ENCODE assay signal across 9 cellular contexts in genomic region chr13:19984430-19985218, GRCh38. TPM values are rescaled to one million over a fixed set of nuclear protein-coding genes. Genes with fewer than 3 reads are reported as not detected.
A peak's percentile ranks its signal among the peaks of the same experiment; 100 is the strongest.
DNase-seq lines count a peak whose midpoint lies in the region; ATAC-seq and TF ChIP-seq lines count a peak whose summit lies in the region.
"Had no signal": no experiment of that assay in that cellular context is flagged by ENCODE, and none has a peak within 500 bp of the region (broad histone marks: within the 10 kb centered on the region; RNA-seq: fewer than 3 reads in every experiment).

No MANE protein-coding gene starts in this region.

- intact Hi-C loops in esophagus muscularis mucosa (cut with DNase I): no loop called here

- ATAC-seq in GM18502 (IDR thresholded peaks at IDR 0.05; ENCODE audit: poor library complexity, unreplicated experiment) (peak; percentile 83), HG03103 (IDR thresholded peaks at IDR 0.05; ENCODE audit: low read depth, unreplicated experiment) (peak; percentile 75), HG03039 (IDR thresholded peaks at IDR 0.05; ENCODE audit: unreplicated experiment) (no peak)

- no peak for TF ChIP-seq POLR2A in esophagus muscularis mucosa (IDR thresholded peaks at IDR 0.05; ENCODE audit: low read depth)

- H2AFZ ChIP-seq in osteoblast (ENCODE audit: low read length): no peak overlapping the region

- H3K4me2 ChIP-seq in osteoblast (ENCODE audit: insufficient read depth, low read length): no peak overlapping the region

- H3K27me3 ChIP-seq in BJ (ENCODE audit: control insufficient read depth, insufficient read depth, low read length) (no peaks in the 10 kb centered on the region), esophagus muscularis mucosa (no peaks in the 10 kb centered on the region), osteoblast (ENCODE audit: insufficient read depth, low read length) (no peaks in the 10 kb centered on the region)
- H3K27me3 ChIP-seq: SJCRH30 had no signal

- H3K79me2 ChIP-seq in osteoblast (ENCODE audit: insufficient read depth, low read length): peaks cover 73% of the 10 kb centered on the region

- H3K36me3 ChIP-seq in BJ (ENCODE audit: control insufficient read depth, insufficient read depth, low read length) (peaks cover 1% of the 10 kb centered on the region), esophagus muscularis mucosa (peaks cover 0 to 13% (median 4%) of the 10 kb centered on the region in 4 donors), osteoblast (ENCODE audit: insufficient read depth, low read length) (no peaks in the 10 kb centered on the region)

- peaks cover 16 to 41% (median 22%) of the 10 kb centered on the region in 4 donors for H3K4me1 ChIP-seq in esophagus muscularis mucosa
- peaks cover 4% of the 10 kb centered on the region for H3K4me1 ChIP-seq in osteoblast (ENCODE audit: insufficient read depth, low read length)

- H3K27ac ChIP-seq in esophagus muscularis mucosa (replicated peaks in 1 of 4): no peak overlapping the region
- peak overlapping the region; percentile 8 for H3K27ac ChIP-seq in osteoblast (ENCODE audit: low read depth, low read length)
- H3K27ac ChIP-seq: SJCRH30 had no signal

- H3K4me3 ChIP-seq in BJ (ENCODE audit: low read depth, low read length): no peak overlapping the region
- H3K4me3 ChIP-seq in esophagus muscularis mucosa: no peak overlapping the region
- no peak overlapping the region for H3K4me3 ChIP-seq in osteoblast (ENCODE audit: insufficient read depth, low read length)
- H3K4me3 ChIP-seq: SJCRH30 had no signal

- POLR2A ChIA-PET in BJ (lab: Charles Lee): no interaction called here

- no peak for TF ChIP-seq EP300 in esophagus muscularis mucosa (IDR thresholded peaks at IDR 0.05)

- DNase-seq in BJ (ENCODE audit: low read depth) (no peak), RKO (ENCODE audit: low spot score) (peak; percentile 64), esophagus muscularis mucosa (ENCODE audit: extremely low spot score) (no peak), osteoblast (ENCODE audit: insufficient read length, low spot score, missing footprints) (peak; percentile 84), cortex of kidney (lab: John Stamatoyannopoulos, UW) (no peak)

- H3K9me3 ChIP-seq in esophagus muscularis mucosa (no peaks in the 10 kb centered on the region), osteoblast (ENCODE audit: low read depth, low read length) (no peaks in the 10 kb centered on the region)
- H3K9me3 ChIP-seq: SJCRH30 had no signal

- H4K20me1 ChIP-seq in osteoblast (ENCODE audit: insufficient read depth, low read length): peaks cover 20% of the 10 kb centered on the region

- WGBS in esophagus muscularis mucosa: 74% methylated on average over 5 of the region's 5 CpGs

- TF ChIP-seq CTCF in BJ (IDR thresholded peaks at IDR 0.05; ENCODE audit: insufficient read depth, low read depth, low read length) (peak; percentile 78), esophagus muscularis mucosa (IDR thresholded peaks at IDR 0.05) (peak; percentile 38 to 66 (median 56)), osteoblast (IDR thresholded peaks at IDR 0.05; ENCODE audit: extremely low read depth, low read depth, low read length) (peak; percentile 67)

- CTCF ChIA-PET in BJ (lab: Yijun Ruan, JAX): interaction anchor here (1.0 to 5.2 kb wide), 20 partner anchors 8 to 186 kb away, joined by 3 to 35 read pairs (median 4); partner anchors contain the start of gene GJA3

RNA-seq across cellular contexts. Expression of gene ZMYM2, which starts 26.1 kb away (rescaled TPM):
- 11.6 and 29.5 TPM in 2 replicates for polyA plus RNA-seq in BJ (2011; rRNA removed)
- polyA minus RNA-seq in BJ (2011; rRNA and poly(A)+ RNA removed): 22.2 and 23.1 TPM in 2 replicates
- total RNA-seq in esophagus muscularis mucosa (10 to 100 TPM; 36.8 to 49.4 (median 45.5) TPM), osteoblast (65.5 and 66.6 TPM in 2 replicates)

Comparison
In these comparisons a context has a peak if more than half of its experiments do, and no peak if none do; other contexts are left out.
1. DNase-seq: peak in RKO (single experiment) and osteoblast (single experiment); none in BJ (single experiment), esophagus muscularis mucosa (single experiment) and cortex of kidney (single experiment).
2. Peak in every context shown above with its lines, with median percentiles within 50 percentile points of each other: CTCF ChIP-seq.